ENCODE assay signal across 1 cellular context in genomic region chr4:120920666-120921065, GRCh38.
TF ChIP-seq lines count a peak whose summit lies in the region.

No MANE protein-coding gene starts in this region.

TF ChIP-seq in GM23338, 12 proteins besides CTCF, POLR2A, EP300 and RAD21 (continued from another document):
- TF ChIP-seq ZNF462 (CRISPR knock-in tag; IDR thresholded peaks at IDR 0.05) (no peak), EZH2phosphoT487 (IDR thresholded peaks at IDR 0.05; ENCODE audit: unreplicated experiment) (no peak), NANOG (IDR thresholded peaks at IDR 0.05; ENCODE audit: borderline replicate concordance) (no peak)
